Comparison of ENCODE assay signal across 9 cellular contexts in the genomic region with DNA sequence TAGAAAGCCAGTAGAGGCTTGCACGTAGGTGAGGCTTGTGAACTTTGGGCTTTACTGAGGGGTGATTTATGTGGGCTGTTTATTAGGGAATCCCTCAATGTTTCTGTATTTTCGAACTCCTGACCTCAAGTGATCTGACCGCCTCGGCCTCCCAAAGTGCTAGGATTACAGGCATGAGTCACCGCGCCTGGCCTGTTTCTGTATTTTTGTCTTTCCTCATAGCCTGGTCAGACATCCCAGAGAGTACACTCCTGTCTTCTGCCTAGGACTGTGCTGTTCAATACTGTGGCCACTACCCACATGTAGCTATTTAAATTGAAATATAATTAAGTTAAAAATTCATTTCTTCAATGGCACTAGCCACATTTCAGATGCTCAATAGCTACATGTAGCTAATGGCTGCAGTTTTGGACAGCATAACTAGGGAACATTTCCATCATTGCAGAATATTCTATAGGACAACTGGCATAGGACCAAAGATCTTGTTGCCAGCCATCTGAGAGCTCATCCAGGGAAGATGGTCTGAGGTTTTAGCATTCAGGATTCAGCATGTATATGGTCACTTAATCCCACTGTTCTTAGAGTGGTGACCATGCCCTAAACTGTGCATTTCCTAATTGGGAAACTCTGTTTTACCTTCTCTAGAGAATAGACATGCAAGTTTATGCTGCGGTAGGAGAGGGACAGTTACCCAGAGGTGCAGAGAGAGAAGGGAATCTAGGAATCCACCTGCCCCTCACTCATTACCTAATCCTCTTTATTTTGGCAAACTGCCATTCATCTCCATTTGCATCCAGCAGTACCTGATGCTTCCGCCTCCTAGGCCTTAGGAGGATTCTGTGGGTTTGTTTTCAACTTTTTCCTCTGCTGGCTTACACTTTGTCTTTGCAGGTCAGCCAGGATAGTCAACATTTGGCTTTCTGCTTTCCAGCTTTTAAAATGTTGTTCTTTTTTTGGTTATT.
DNase-seq lines count a peak whose midpoint lies in the region; ATAC-seq and TF ChIP-seq lines count a peak whose summit lies in the region.
"Had no signal": no experiment of that assay in that cellular context is flagged by ENCODE, and none has a peak within 500 bp of the region (broad histone marks: within the 10 kb centered on the region; RNA-seq: fewer than 3 reads in every experiment).

No MANE protein-coding gene starts in this region.

- in situ Hi-C loops in GM13977 (cut with MboI; ENCODE audit: low pct_unique_long_range_greater_than_20kb, low sequenced_read_pairs, unreplicated experiment) = no loop called here

- H3K4me1 Mint-ChIP-seq in mesothelial cell of epicardium = peaks cover 47% of the 10 kb centered on the region

- H3K4me3 Mint-ChIP-seq in mesothelial cell of epicardium = no peak overlapping the region

- TF ChIP-seq CTCF in mesothelial cell of epicardium (IDR thresholded peaks at IDR 0.05; ENCODE audit: unreplicated experiment) = no peak
- TF ChIP-seq CTCF in GM13977 (IDR thresholded peaks at IDR 0.05; ENCODE audit: extremely low read depth, insufficient read depth, missing control alignments) = no peak

- peak overlapping the region; percentile 81 for H3K27ac Mint-ChIP-seq in mesothelial cell of epicardium

- H3K27me3 Mint-ChIP-seq in mesothelial cell of epicardium (ENCODE audit: low read depth) = no peaks in the 10 kb centered on the region

- peaks cover 15% of the 10 kb centered on the region for H3K9me3 Mint-ChIP-seq in mesothelial cell of epicardium

- ATAC-seq in HG02678 (IDR thresholded peaks at IDR 0.05; ENCODE audit: unreplicated experiment) = no peak

- peaks cover 12% of the 10 kb centered on the region for H3K36me3 Mint-ChIP-seq in mesothelial cell of epicardium

- DNase-seq in DMS79 (lab: John Stamatoyannopoulos, UW) (peak; percentile 36), NCI-H146 treated with DMSO at 0.1 percent for 48 hours (lab: John Stamatoyannopoulos, UW; ENCODE audit: unreplicated experiment) (peak; percentile 82), astrocyte of the hippocampus (ENCODE audit: low read depth, low spot score) (peak; percentile 21), mesothelial cell of epicardium (ENCODE audit: low spot score in 2 of 2, unreplicated experiment in 2 of 2) (no peak), GM13977 (ENCODE audit: low spot score) (no peak), activated gamma-delta T cell (lab: John Stamatoyannopoulos, UW) (no peak)
- DNase-seq in effector CD4-positive, alpha-beta T cell = no peak
- DNase-seq: activated T-cell treated with anti-CD3 and anti-CD28 coated beads, Interleukin-2, amount 50 U/mL, for 48 hours had no signal

Comparison
In these comparisons a context has a peak if more than half of its experiments do, and no peak if none do; other contexts are left out.
1. DNase-seq: peak in DMS79 (single experiment), NCI-H146 treated with DMSO at 0.1 percent for 48 hours (single experiment) and astrocyte of the hippocampus (single experiment); none in mesothelial cell of epicardium (0 of 2), GM13977 (single experiment), activated gamma-delta T cell (single experiment) and effector CD4-positive, alpha-beta T cell (single experiment).